14 cellular contexts compared by ENCODE assay signal in genomic region chr13:99057310-99057975, GRCh38.
DNase-seq lines count a peak whose midpoint lies in the region; ATAC-seq and TF ChIP-seq lines count a peak whose summit lies in the region.
"Had no signal": no experiment of that assay in that cellular context is flagged by ENCODE, and none has a peak within 500 bp of the region (broad histone marks: within the 10 kb centered on the region; RNA-seq: fewer than 3 reads in every experiment).

No MANE protein-coding gene starts in this region.

- peaks cover 33% of the 10 kb centered on the region for H3K4me1 ChIP-seq in mesodermal cell (ENCODE audit: control insufficient read depth, insufficient read depth, low read length, poor library complexity, severe bottlenecking)
- H3K4me1 ChIP-seq: BE2C had no signal

- no peaks in the 10 kb centered on the region for H3K9me3 ChIP-seq in mesodermal cell (ENCODE audit: control insufficient read depth, low read length)
- H3K9me3 ChIP-seq: BE2C, neutrophil, Peyer's patch had no signal

- peak; percentile 43 for DNase-seq in AG09309 (ENCODE audit: low read depth)
- DNase-seq in NCI-H226 = peak; percentile 4
- no peak for DNase-seq in stimulated activated CD4-positive, alpha-beta T cell treated with anti-CD3 and anti-CD28 coated beads, Interleukin-4, amount 100 ng/mL, for 24 hours
- DNase-seq in stimulated activated CD4-positive, alpha-beta T cell treated with anti-CD3 and anti-CD28 coated beads, Interleukin-4, amount 100 ng/mL, for 1 hour = no peak
- DNase-seq in effector CD4-positive, alpha-beta T cell = no peak
- no peak for DNase-seq in RKO (ENCODE audit: low spot score)
- DNase-seq: BE2C, DMS79 treated with DMSO at 0.1 percent for 48 hours, NCI-H446 treated with DMSO at 0.1 percent for 48 hours, Peyer's patch had no signal

- no peak for TF ChIP-seq CTCF in AG09309 (IDR thresholded peaks at IDR 0.05; ENCODE audit: control insufficient read depth, insufficient read depth, low read depth, low read length, missing control alignments)

- H3K4me3 ChIP-seq in AG09309 (ENCODE audit: control insufficient read depth, low read depth, low read length) = no peak overlapping the region
- H3K4me3 ChIP-seq in mesodermal cell (ENCODE audit: extremely low read depth, insufficient read depth, low read length, poor library complexity, severe bottlenecking) = no peak overlapping the region
- H3K4me3 ChIP-seq: Peyer's patch had no signal

- ATAC-seq in esophagus mucosa = peak; percentile 62
- ATAC-seq: activated naive CD4-positive, alpha-beta T cell treated with anti-CD3 and anti-CD28 coated beads, Interleukin-2, amount 50 U/mL, for 72 hours had no signal

- 93 to 100% methylated on average over 2 of the region's 4 CpGs for WGBS in mesodermal cell (ENCODE audit: insufficient coverage in 2 of 2), 2 experiments

- H3K36me3 ChIP-seq in mesodermal cell (ENCODE audit: control insufficient read depth, insufficient read depth, low read length) = no peaks in the 10 kb centered on the region
- H3K36me3 ChIP-seq: BE2C, neutrophil, Peyer's patch had no signal

- peak overlapping the region; percentile 74 for H3K27ac ChIP-seq in mesodermal cell (ENCODE audit: low read depth, low read length, severe bottlenecking)
- H3K27ac ChIP-seq: neutrophil had no signal

Comparison
In these comparisons a context has a peak if more than half of its experiments do, and no peak if none do; other contexts are left out.
1. DNase-seq: peak in AG09309 (single experiment) and NCI-H226 (single experiment); none in stimulated activated CD4-positive, alpha-beta T cell treated with anti-CD3 and anti-CD28 coated beads, Interleukin-4, amount 100 ng/mL, for 24 hours (single experiment), stimulated activated CD4-positive, alpha-beta T cell treated with anti-CD3 and anti-CD28 coated beads, Interleukin-4, amount 100 ng/mL, for 1 hour (single experiment), effector CD4-positive, alpha-beta T cell (single experiment) and RKO (single experiment).